Comparison of ENCODE assay signal across 8 cellular contexts in the genomic region with DNA sequence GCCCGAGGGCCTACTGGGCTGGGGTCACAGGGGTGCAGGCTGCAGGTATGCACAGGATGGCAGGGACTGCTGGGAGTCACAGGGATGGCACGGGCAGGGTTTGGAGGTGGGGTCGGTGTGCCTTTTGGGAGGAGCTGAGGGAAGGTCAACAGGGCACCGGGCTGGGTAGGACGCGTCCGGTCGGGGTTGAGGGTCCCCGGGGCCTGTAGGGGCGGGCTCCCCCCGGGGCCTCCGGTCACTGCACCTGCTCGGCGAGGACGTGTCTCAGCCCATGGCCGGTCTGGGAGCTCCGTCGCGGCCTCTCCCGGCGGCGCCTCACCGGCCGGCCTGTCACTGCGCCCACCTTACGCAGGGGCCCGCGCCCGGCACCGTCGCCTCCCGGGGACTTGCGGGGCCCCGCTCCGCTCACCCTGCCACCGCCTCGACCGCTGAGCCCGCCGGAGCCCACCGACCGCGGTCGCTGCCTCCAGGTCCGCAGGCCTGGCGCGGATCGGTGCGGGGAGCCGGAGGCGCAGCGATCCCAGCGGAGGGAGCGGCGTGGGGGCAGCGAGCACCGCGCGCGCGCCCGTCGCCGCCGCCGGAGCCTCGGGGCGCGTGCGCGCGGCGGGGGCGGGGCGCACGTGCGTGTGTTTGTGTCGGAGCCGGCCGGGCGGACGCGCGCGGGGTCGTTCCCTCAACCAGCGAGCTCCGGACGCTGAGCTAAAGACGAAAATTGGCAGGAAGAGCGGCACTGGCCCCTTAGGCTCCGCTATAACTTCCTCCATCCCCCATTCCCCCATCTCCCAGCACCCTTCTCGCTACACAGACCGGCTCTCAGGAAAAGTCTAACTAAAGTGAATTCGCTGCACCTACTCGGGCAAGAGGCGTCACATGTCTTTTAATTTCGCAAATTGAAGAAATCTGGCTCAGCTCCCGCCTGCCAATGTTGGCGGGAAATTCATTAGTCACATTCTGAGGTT. TPM values are rescaled to one million over a fixed set of nuclear protein-coding genes. Genes with fewer than 3 reads are reported as not detected.
DNase-seq lines count a peak whose midpoint lies in the region; ATAC-seq, FAIRE-seq and TF ChIP-seq lines count a peak whose summit lies in the region.

A gene with protein sequence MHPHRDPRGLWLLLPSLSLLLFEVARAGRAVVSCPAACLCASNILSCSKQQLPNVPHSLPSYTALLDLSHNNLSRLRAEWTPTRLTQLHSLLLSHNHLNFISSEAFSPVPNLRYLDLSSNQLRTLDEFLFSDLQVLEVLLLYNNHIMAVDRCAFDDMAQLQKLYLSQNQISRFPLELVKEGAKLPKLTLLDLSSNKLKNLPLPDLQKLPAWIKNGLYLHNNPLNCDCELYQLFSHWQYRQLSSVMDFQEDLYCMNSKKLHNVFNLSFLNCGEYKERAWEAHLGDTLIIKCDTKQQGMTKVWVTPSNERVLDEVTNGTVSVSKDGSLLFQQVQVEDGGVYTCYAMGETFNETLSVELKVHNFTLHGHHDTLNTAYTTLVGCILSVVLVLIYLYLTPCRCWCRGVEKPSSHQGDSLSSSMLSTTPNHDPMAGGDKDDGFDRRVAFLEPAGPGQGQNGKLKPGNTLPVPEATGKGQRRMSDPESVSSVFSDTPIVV (minus strand): TSS at position 552 of the 959 bp plus-strand sequence. CDS start 815 bp downstream, outside the sequence.

- FAIRE-seq in HTR-8/SVneo (lab: Jason Lieb, UNC), result no peak

- H3K9me3 ChIP-seq in hepatocyte (ENCODE audit: low read depth), result no peaks in the 10 kb centered on the region
- no peaks in the 10 kb centered on the region for H3K9me3 ChIP-seq in sigmoid colon

- no peaks in the 10 kb centered on the region for H3K9me2 ChIP-seq in hepatocyte (replicated peaks; ENCODE audit: insufficient read depth)

- H3K79me2 ChIP-seq in hepatocyte, result no peaks in the 10 kb centered on the region

- peak within 1 kb of the TSS; percentile 97 for H3K4me2 ChIP-seq in hepatocyte

- peaks cover 8% of the 10 kb centered on the region for H3K27me3 ChIP-seq in hepatocyte
- H3K27me3 ChIP-seq in sigmoid colon, result no peaks in the 10 kb centered on the region

- H4K20me1 ChIP-seq in hepatocyte (ENCODE audit: insufficient read depth, poor library complexity, severe bottlenecking), result no peaks in the 10 kb centered on the region

- H3K27ac ChIP-seq in hepatocyte (no peak within 1 kb of the TSS), sigmoid colon (peak within 1 kb of the TSS; percentile 59 to 80 (median 71))

- peak within 1 kb of the TSS; percentile 82 for H3K4me3 ChIP-seq in hepatocyte
- H3K4me3 ChIP-seq in sigmoid colon, result peak within 1 kb of the TSS; percentile 48 to 97 (median 86)

- WGBS in hepatocyte (ENCODE audit: low lambda C conversion rate, missing lambda C conversion rate), result 2% methylated on average over 75 of the region's 100 CpGs
- WGBS in sigmoid colon, 2 donors, result 1% methylated on average over 100 of the region's 100 CpGs

- ATAC-seq in GM18498 (IDR thresholded peaks at IDR 0.05; ENCODE audit: unreplicated experiment) (peak; percentile 72), GM18505 (IDR thresholded peaks at IDR 0.05; ENCODE audit: unreplicated experiment) (no peak), GM21619 (IDR thresholded peaks at IDR 0.05; ENCODE audit: unreplicated experiment) (no peak)

- peak; percentile 47 for DNase-seq in HTR-8/SVneo (ENCODE audit: insufficient read length, low spot score)
- DNase-seq in T follicular helper cell (ENCODE audit: low read depth), result peak; percentile 48
- DNase-seq in anterior cingulate cortex (lab: John Stamatoyannopoulos, UW), result peak in 30 of 58 donors; percentile 19 to 60 (median 37)
- peak; percentile 83 for DNase-seq in hepatocyte (ENCODE audit: low spot score)
- DNase-seq in sigmoid colon, result peak; percentile 80

- no peak for TF ChIP-seq POLR2A in sigmoid colon (IDR thresholded peaks at IDR 0.05)
- TF ChIP-seq POLR2A in GM18505 (IDR thresholded peaks at IDR 0.05; ENCODE audit: borderline replicate concordance, extremely low read depth, insufficient read depth, insufficient read length), result no peak

- no peaks in the 10 kb centered on the region for H3K36me3 ChIP-seq in hepatocyte (replicated peaks; ENCODE audit: insufficient read depth, low read depth)
- H3K36me3 ChIP-seq in sigmoid colon, result no peaks in the 10 kb centered on the region

- H2AFZ ChIP-seq in hepatocyte, result peak within 1 kb of the TSS; percentile 84

- intact Hi-C loops in sigmoid colon (cut with DNase I), result no loop called here

- TF ChIP-seq CTCF in hepatocyte (IDR thresholded peaks at IDR 0.05; ENCODE audit: poor library complexity) (no peak), sigmoid colon (IDR thresholded peaks at IDR 0.05) (no peak)

- H3K4me1 ChIP-seq in hepatocyte (ENCODE audit: insufficient read depth) (peaks cover 4% of the 10 kb centered on the region), sigmoid colon (peaks cover 0 to 31% (median 28%) of the 10 kb centered on the region in 4 donors)

- TF ChIP-seq EP300 in sigmoid colon (IDR thresholded peaks at IDR 0.05), result no peak

RNA-seq across cellular contexts. Expression of the gene that starts here (rescaled TPM):
- total RNA-seq in hepatocyte (4.1 and 4.4 TPM in 2 replicates), sigmoid colon (10 to 100 TPM in 1 of 4 donors, 1 to 10 TPM in 3; 6.4 to 12.1 (median 8.8) TPM)
- polyA plus RNA-seq in hepatocyte (2.0 and 2.6 TPM in 2 replicates), sigmoid colon (1 to 10 TPM in 1 of 3 donors, under 1 TPM in 2; 0.60 to 2.8 (median 0.69) TPM)
